Comparison of ENCODE assay signal across 1 cellular context in the genomic region with DNA sequence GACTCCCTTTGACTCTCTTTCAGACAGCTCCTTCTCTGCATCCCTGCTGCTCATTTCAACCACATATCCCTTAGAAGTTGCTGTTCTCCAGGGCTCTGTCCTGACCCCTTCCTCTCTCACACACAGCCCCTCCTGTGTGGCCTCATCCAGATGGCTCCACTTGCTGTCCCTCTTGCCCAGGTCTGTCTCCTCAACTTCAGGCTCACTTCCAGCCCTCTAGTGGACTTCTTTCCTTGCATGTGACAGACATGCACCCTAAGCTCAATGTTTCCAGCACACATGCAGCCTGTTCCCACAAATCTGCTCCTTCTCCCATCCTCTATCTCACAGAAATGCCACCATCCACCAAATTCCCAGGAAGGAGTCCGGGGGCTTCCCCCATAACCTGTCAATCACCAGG.
TF ChIP-seq lines count a peak whose summit lies in the region.

No MANE protein-coding gene starts in this region.

TF ChIP-seq in HEK293, 187 proteins besides CTCF, POLR2A, EP300 and RAD21 (continued from another document):
- TF ChIP-seq, protein P1, sequence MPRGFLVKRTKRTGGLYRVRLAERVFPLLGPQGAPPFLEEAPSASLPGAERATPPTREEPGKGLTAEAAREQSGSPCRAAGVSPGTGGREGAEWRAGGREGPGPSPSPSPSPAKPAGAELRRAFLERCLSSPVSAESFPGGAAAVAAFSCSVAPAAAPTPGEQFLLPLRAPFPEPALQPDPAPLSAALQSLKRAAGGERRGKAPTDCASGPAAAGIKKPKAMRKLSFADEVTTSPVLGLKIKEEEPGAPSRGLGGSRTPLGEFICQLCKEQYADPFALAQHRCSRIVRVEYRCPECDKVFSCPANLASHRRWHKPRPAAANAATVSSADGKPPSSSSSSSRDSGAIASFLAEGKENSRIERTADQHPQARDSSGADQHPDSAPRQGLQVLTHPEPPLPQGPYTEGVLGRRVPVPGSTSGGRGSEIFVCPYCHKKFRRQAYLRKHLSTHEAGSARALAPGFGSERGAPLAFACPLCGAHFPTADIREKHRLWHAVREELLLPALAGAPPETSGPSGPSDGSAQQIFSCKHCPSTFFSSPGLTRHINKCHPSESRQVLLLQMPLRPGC (tag by site-specific recombination; IDR thresholded peaks at IDR 0.05), result no peak
- no peak for TF ChIP-seq ZNF596 (tag by site-specific recombination; IDR thresholded peaks at IDR 0.05)
- no peak for TF ChIP-seq HOXC10 (CRISPR knock-in tag; IDR thresholded peaks at IDR 0.05)
- no peak for TF ChIP-seq ZNF211 (tag by site-specific recombination; IDR thresholded peaks at IDR 0.05; ENCODE audit: low read depth)
